ENCODE assay signal across 11 cellular contexts in genomic region chr2:205025580-205026240, GRCh38.
DNase-seq lines count a peak whose midpoint lies in the region.
"Had no signal": no experiment of that assay in that cellular context is flagged by ENCODE, and none has a peak within 500 bp of the region (broad histone marks: within the 10 kb centered on the region; RNA-seq: fewer than 3 reads in every experiment).

No MANE protein-coding gene starts in this region.

- DNase-seq in AG08396 (ENCODE audit: low spot score), result peak; percentile 10
- peak; percentile 6 for DNase-seq in RPMI7951 (ENCODE audit: low read depth)
- DNase-seq in NCI-H774 (lab: John Stamatoyannopoulos, UW), result no peak
- DNase-seq in DMS79 (lab: John Stamatoyannopoulos, UW), result no peak
- DNase-seq in ureter (ENCODE audit: low spot score), result no peak
- no peak for DNase-seq in SIG-M5 treated with dmso at 0.1 percent for 504 hours (lab: John Stamatoyannopoulos, UW; ENCODE audit: unreplicated experiment)
- DNase-seq: CD8-positive, alpha-beta T cell; NCI-H187 treated with DMSO at 0.1 percent for 48 hours had no signal

- no peaks in the 10 kb centered on the region for H3K9me3 ChIP-seq in muscle layer of duodenum (ENCODE audit: control insufficient read depth in 1 of 2, low read length in 2 of 2)

- H3K27ac ChIP-seq in cingulate gyrus (ENCODE audit: low read depth, low read length) (peak overlapping the region; percentile 1), muscle layer of duodenum (ENCODE audit: low read length) (peak overlapping the region; percentile 72)

- no peaks in the 10 kb centered on the region for H3K27me3 ChIP-seq in muscle layer of duodenum (ENCODE audit: low read depth, low read length)

- H3K4me1 ChIP-seq in muscle layer of duodenum (ENCODE audit: control insufficient read depth in 1 of 2, insufficient read depth in 2 of 2, low read length in 2 of 2), result peaks cover 0 to 19% of the 10 kb centered on the region in 2 donors

- H3K36me3 ChIP-seq in muscle layer of duodenum (ENCODE audit: control insufficient read depth in 1 of 2, insufficient read depth in 2 of 2, low read length in 2 of 2), result no peaks in the 10 kb centered on the region

- peak overlapping the region in 1 of 2 donors; percentile 41 for H3K4me3 ChIP-seq in muscle layer of duodenum (ENCODE audit: low read depth in 1 of 2, low read length in 2 of 2)
- H3K4me3 ChIP-seq: skin epidermis had no signal

Comparison
In these comparisons a context has a peak if more than half of its experiments do, and no peak if none do; other contexts are left out.
1. DNase-seq: peak in AG08396 (single experiment) and RPMI7951 (single experiment); none in NCI-H774 (single experiment), DMS79 (single experiment), ureter (single experiment) and SIG-M5 treated with dmso at 0.1 percent for 504 hours (single experiment).